1 cellular context compared by ENCODE assay signal in genomic region chr11:114439229-114440120, GRCh38.
TF ChIP-seq lines count a peak whose summit lies in the region.

Gene REXO2, plus strand, starts transcription at chr11:114439467. Its CDS starts 62 bp downstream, at chr11:114439529.

TF ChIP-seq in GM12878, 131 proteins besides CTCF, POLR2A, EP300 and RAD21 (continued from another document):
- TF ChIP-seq MXI1 (IDR thresholded peaks at IDR 0.05; ENCODE audit: low read depth, low read length) = peak; percentile 85
- TF ChIP-seq CBFB (IDR thresholded peaks at IDR 0.05; ENCODE audit: low read depth) = peak; percentile 64; the same call in 1 of the 2 replicates
- peak; percentile 65 for TF ChIP-seq E4F1 (IDR thresholded peaks at IDR 0.05; ENCODE audit: borderline replicate concordance, partially characterized antibody)
- TF ChIP-seq CEBPB (IDR thresholded peaks at IDR 0.05; ENCODE audit: borderline replicate concordance in 1 of 2, low read depth in 2 of 2, low read length in 2 of 2) = no peak
- peak; percentile 20; the same call in 1 of the 2 replicates for TF ChIP-seq ZNF207 (IDR thresholded peaks at IDR 0.05; ENCODE audit: borderline replicate concordance)
- TF ChIP-seq PAX5 (IDR thresholded peaks at IDR 0.05; ENCODE audit: borderline replicate concordance, low read depth, low read length) = peak; percentile 25; the same call in 1 of the 2 replicates
- TF ChIP-seq SP1 (IDR thresholded peaks at IDR 0.05; ENCODE audit: low read depth, low read length) = no peak
- TF ChIP-seq TCF12 (IDR thresholded peaks at IDR 0.05; ENCODE audit: low read depth, low read length) = peak; percentile 59; the same call in 1 of the 2 replicates
- no peak for TF ChIP-seq ZBED1 (IDR thresholded peaks at IDR 0.05; ENCODE audit: borderline replicate concordance)
- peak; percentile 66 for TF ChIP-seq CREB1 (IDR thresholded peaks at IDR 0.05; ENCODE audit: low read depth)
- peak; percentile 33 for TF ChIP-seq HDAC6 (IDR thresholded peaks at IDR 0.05; ENCODE audit: unreplicated experiment)
